Comparison of ENCODE assay signal across 9 cellular contexts in the genomic region with DNA sequence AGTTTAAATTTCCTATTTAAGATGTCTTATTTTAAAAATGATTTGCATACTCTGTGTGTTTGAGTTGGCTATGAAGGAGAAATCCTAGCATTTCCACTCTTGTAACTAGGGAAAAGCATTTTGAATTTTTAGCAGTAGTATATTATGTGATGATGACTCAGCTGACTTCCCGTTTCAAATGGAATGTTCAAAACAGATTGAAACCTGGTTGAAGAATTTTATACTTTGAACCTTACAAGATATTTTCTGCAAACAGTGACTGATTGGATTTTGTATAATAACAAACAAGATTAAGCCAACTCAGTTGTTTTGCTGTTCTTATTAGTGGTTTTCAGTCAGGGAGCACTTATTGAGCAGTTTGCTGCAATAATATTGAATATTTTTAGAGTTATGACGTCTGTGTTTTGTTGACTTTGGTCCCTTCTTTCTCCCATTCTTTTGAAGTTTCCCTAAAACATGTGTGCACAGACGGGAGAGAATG. TPM values are rescaled to one million over a fixed set of nuclear protein-coding genes. Genes with fewer than 3 reads are reported as not detected.
DNase-seq lines count a peak whose midpoint lies in the region; ATAC-seq and TF ChIP-seq lines count a peak whose summit lies in the region.
"Had no signal": no experiment of that assay in that cellular context is flagged by ENCODE, and none has a peak within 500 bp of the region (broad histone marks: within the 10 kb centered on the region; RNA-seq: fewer than 3 reads in every experiment).

No MANE protein-coding gene starts in this region.

- H3K4me3 ChIP-seq in RWPE2 (ENCODE audit: severe bottlenecking): no peak overlapping the region
- H3K4me3 ChIP-seq in fibroblast of mammary gland (ENCODE audit: control insufficient read depth, low read depth, low read length): no peak overlapping the region

- no peak for TF ChIP-seq CTCF in RWPE2 (IDR thresholded peaks at IDR 0.05; ENCODE audit: poor library complexity, severe bottlenecking)
- TF ChIP-seq CTCF in fibroblast of mammary gland (conservative IDR thresholded peaks at IDR 0.05; ENCODE audit: control insufficient read depth, insufficient read depth, low read depth, low read length): no peak
- no peak for TF ChIP-seq CTCF in GM10266 (IDR thresholded peaks at IDR 0.05; ENCODE audit: control insufficient read depth, insufficient read depth, low read depth, missing control alignments)

- no peaks in the 10 kb centered on the region for H3K27me3 ChIP-seq in RWPE2 (ENCODE audit: insufficient read depth, poor library complexity, severe bottlenecking)

- ATAC-seq in RWPE2 (ENCODE audit: low read depth) (peak; percentile 84), GM21528 (IDR thresholded peaks at IDR 0.05; ENCODE audit: low FRiP score, unreplicated experiment) (no peak), GM21825 (IDR thresholded peaks at IDR 0.05; ENCODE audit: unreplicated experiment) (no peak)

- H3K4me1 ChIP-seq in RWPE2 (ENCODE audit: insufficient read depth, poor library complexity, severe bottlenecking): peaks cover 25% of the 10 kb centered on the region

- DNase-seq in CD1c-positive myeloid dendritic cell (ENCODE audit: extremely low spot score) (peak; percentile 51), RWPE2 (ENCODE audit: low spot score) (no peak), fibroblast of mammary gland (ENCODE audit: low read depth) (peak; percentile 51), pulmonary artery endothelial cell (ENCODE audit: low read depth, low spot score) (peak; percentile 33), GM10266 (ENCODE audit: extremely low spot score) (no peak), NCI-H1105 treated with DMSO at 0.1 percent for 48 hours (lab: John Stamatoyannopoulos, UW) (no peak)
- DNase-seq: NCI-H510A had no signal

- H3K9me3 ChIP-seq in RWPE2 (ENCODE audit: severe bottlenecking): no peaks in the 10 kb centered on the region

- peaks cover 58% of the 10 kb centered on the region for H3K36me3 ChIP-seq in RWPE2 (ENCODE audit: low read depth)

- peak overlapping the region; percentile 71 for H3K27ac ChIP-seq in RWPE2 (ENCODE audit: poor library complexity, severe bottlenecking)

RNA-seq across cellular contexts. Expression of gene TNRC6A, which starts 8.0 kb away (rescaled TPM):
- 24.3 and 49.0 TPM in 2 replicates for total RNA-seq in pulmonary artery endothelial cell

Comparison
In these comparisons a context has a peak if more than half of its experiments do, and no peak if none do; other contexts are left out.
1. DNase-seq: peak in CD1c-positive myeloid dendritic cell (single experiment), fibroblast of mammary gland (single experiment) and pulmonary artery endothelial cell (single experiment); none in RWPE2 (single experiment), GM10266 (single experiment) and NCI-H1105 treated with DMSO at 0.1 percent for 48 hours (single experiment).